In genomic region chr17:41785876-41786226, GRCh38 we compare ENCODE assay signal across 8 cellular contexts. TPM values are rescaled to one million over a fixed set of nuclear protein-coding genes. Genes with fewer than 3 reads are reported as not detected.
DNase-seq lines count a peak whose midpoint lies in the region; ATAC-seq and TF ChIP-seq lines count a peak whose summit lies in the region.

No MANE protein-coding gene starts in this region.

- CTCF ChIA-PET in activated naive CD4-positive, alpha-beta T cell treated with anti-CD3 and anti-CD28 coated beads for 36 hours (lab: Charles Lee): interaction anchor here (1.5 to 2.0 kb wide), 2 partner anchors 16 to 36 kb away, joined by 4 read pairs; no protein-coding TSS in a partner anchor

- H3K4me3 Mint-ChIP-seq in activated naive CD4-positive, alpha-beta T cell treated with anti-CD3 and anti-CD28 coated beads for 36 hours: peak overlapping the region; percentile 32
- H3K4me3 Mint-ChIP-seq in activated T-helper 17 cell treated with anti-CD3 and anti-CD28 coated beads, Interleukin-2, amount 50 U/mL, for 72 hours: peak overlapping the region; percentile 32
- H3K4me3 Mint-ChIP-seq in stimulated activated naive B cell treated with anti-CD40 and anti-IgM and Interleukin-4, amounts not matched to agents 10 μg/mL and 1 μg/mL and 100 μg/mL, for 72 hours: peak overlapping the region; percentile 77 to 80
- H3K4me3 Mint-ChIP-seq in HFFc6: no peak overlapping the region

- TF ChIP-seq CTCF in HFFc6 (IDR thresholded peaks at IDR 0.05): no peak

- peaks cover 22% of the 10 kb centered on the region for H3K4me1 Mint-ChIP-seq in activated naive CD4-positive, alpha-beta T cell treated with anti-CD3 and anti-CD28 coated beads for 36 hours (ENCODE audit: low read depth)
- no peaks in the 10 kb centered on the region for H3K4me1 Mint-ChIP-seq in activated T-helper 17 cell treated with anti-CD3 and anti-CD28 coated beads, Interleukin-2, amount 50 U/mL, for 72 hours
- peaks cover 39 to 59% of the 10 kb centered on the region in 2 donors for H3K4me1 Mint-ChIP-seq in stimulated activated naive B cell treated with anti-CD40 and anti-IgM and Interleukin-4, amounts not matched to agents 10 μg/mL and 1 μg/mL and 100 μg/mL, for 72 hours
- peaks cover 13% of the 10 kb centered on the region for H3K4me1 Mint-ChIP-seq in HFFc6 (ENCODE audit: low read depth)

- intact Hi-C loops in activated naive CD4-positive, alpha-beta T cell treated with anti-CD3 and anti-CD28 coated beads for 36 hours (cut with micrococcal nuclease): no loop called here

- ATAC-seq in activated T-helper 17 cell treated with anti-CD3 and anti-CD28 coated beads, Interleukin-2, amount 50 U/mL, for 72 hours (replicated peaks): no peak
- ATAC-seq in stimulated activated naive B cell treated with anti-CD40 and anti-IgM and Interleukin-4, amounts not matched to agents 10 μg/mL and 1 μg/mL and 100 μg/mL, for 72 hours (replicated peaks): peak; percentile 1

- H3K36me3 Mint-ChIP-seq in activated naive CD4-positive, alpha-beta T cell treated with anti-CD3 and anti-CD28 coated beads for 36 hours (ENCODE audit: low read depth): no peaks in the 10 kb centered on the region
- H3K36me3 Mint-ChIP-seq in activated T-helper 17 cell treated with anti-CD3 and anti-CD28 coated beads, Interleukin-2, amount 50 U/mL, for 72 hours (ENCODE audit: low read depth): no peaks in the 10 kb centered on the region
- H3K36me3 Mint-ChIP-seq in stimulated activated naive B cell treated with anti-CD40 and anti-IgM and Interleukin-4, amounts not matched to agents 10 μg/mL and 1 μg/mL and 100 μg/mL, for 72 hours: no peaks in the 10 kb centered on the region
- no peaks in the 10 kb centered on the region for H3K36me3 Mint-ChIP-seq in HFFc6 (ENCODE audit: low read depth)

- no peaks in the 10 kb centered on the region for H3K9me3 Mint-ChIP-seq in activated naive CD4-positive, alpha-beta T cell treated with anti-CD3 and anti-CD28 coated beads for 36 hours
- H3K9me3 Mint-ChIP-seq in activated T-helper 17 cell treated with anti-CD3 and anti-CD28 coated beads, Interleukin-2, amount 50 U/mL, for 72 hours: no peaks in the 10 kb centered on the region
- H3K9me3 Mint-ChIP-seq in stimulated activated naive B cell treated with anti-CD40 and anti-IgM and Interleukin-4, amounts not matched to agents 10 μg/mL and 1 μg/mL and 100 μg/mL, for 72 hours: no peaks in the 10 kb centered on the region
- no peaks in the 10 kb centered on the region for H3K9me3 Mint-ChIP-seq in HFFc6

- H3K27me3 ChIP-seq in iPS-15b (ENCODE audit: control insufficient read depth, insufficient read depth, low read length): peaks cover 11% of the 10 kb centered on the region

- peaks cover 15% of the 10 kb centered on the region for H3K4me1 ChIP-seq in iPS-15b (ENCODE audit: control insufficient read depth, insufficient read depth, low read length)

- no peak overlapping the region for H3K27ac Mint-ChIP-seq in activated naive CD4-positive, alpha-beta T cell treated with anti-CD3 and anti-CD28 coated beads for 36 hours
- H3K27ac Mint-ChIP-seq in activated T-helper 17 cell treated with anti-CD3 and anti-CD28 coated beads, Interleukin-2, amount 50 U/mL, for 72 hours: no peak overlapping the region
- no peak overlapping the region for H3K27ac Mint-ChIP-seq in stimulated activated naive B cell treated with anti-CD40 and anti-IgM and Interleukin-4, amounts not matched to agents 10 μg/mL and 1 μg/mL and 100 μg/mL, for 72 hours
- H3K27ac Mint-ChIP-seq in HFFc6: no peak overlapping the region

- H3K9me3 ChIP-seq in iPS-15b (ENCODE audit: control insufficient read depth, insufficient read depth, low read length): no peaks in the 10 kb centered on the region

- peak overlapping the region; percentile 60 for H3K9ac ChIP-seq in iPS-15b (ENCODE audit: low read depth, low read length)

- H3K4me3 ChIP-seq in iPS-15b (ENCODE audit: low read depth, low read length): peak overlapping the region; percentile 67

- DNase-seq in activated naive CD4-positive, alpha-beta T cell treated with anti-CD3 and anti-CD28 coated beads for 36 hours: no peak
- DNase-seq in activated naive CD4-positive, alpha-beta T cell treated with Interleukin-2 at 50 U/mL for 16 hours: no peak
- no peak for DNase-seq in stimulated activated naive B cell treated with anti-CD40 and anti-IgM and Interleukin-4, amounts not matched to agents 10 μg/mL and 1 μg/mL and 100 μg/mL, for 72 hours
- DNase-seq in HFFc6 (no peak), T-helper 9 cell (no peak)
- no peak for DNase-seq in activated CD4-positive, alpha-beta T cell treated with anti-CD3 and anti-CD28 coated beads for 4 hours

- H3K36me3 ChIP-seq in iPS-15b (ENCODE audit: control insufficient read depth, insufficient read depth, low read length): no peaks in the 10 kb centered on the region

- peaks cover 23% of the 10 kb centered on the region for H3K27me3 Mint-ChIP-seq in activated naive CD4-positive, alpha-beta T cell treated with anti-CD3 and anti-CD28 coated beads for 36 hours (ENCODE audit: low read depth)
- peaks cover 25% of the 10 kb centered on the region for H3K27me3 Mint-ChIP-seq in activated T-helper 17 cell treated with anti-CD3 and anti-CD28 coated beads, Interleukin-2, amount 50 U/mL, for 72 hours
- H3K27me3 Mint-ChIP-seq in stimulated activated naive B cell treated with anti-CD40 and anti-IgM and Interleukin-4, amounts not matched to agents 10 μg/mL and 1 μg/mL and 100 μg/mL, for 72 hours: no peaks in the 10 kb centered on the region
- peaks cover 26% of the 10 kb centered on the region for H3K27me3 Mint-ChIP-seq in HFFc6 (ENCODE audit: insufficient read depth)

RNA-seq across cellular contexts. Expression of gene JUP, which starts 0.7 kb away (rescaled TPM):
- under 1 TPM; 0.27 to 0.33 TPM for total RNA-seq in activated naive CD4-positive, alpha-beta T cell treated with anti-CD3 and anti-CD28 coated beads for 36 hours
- under 1 TPM; 0.32 to 0.45 TPM for total RNA-seq in activated T-helper 17 cell treated with anti-CD3 and anti-CD28 coated beads, Interleukin-2, amount 50 U/mL, for 72 hours
- 1 to 10 TPM; 1.5 to 9.1 (median 1.9) TPM for total RNA-seq in HFFc6 (2021; fragmentation: NEBNext Ultra II Directional; extraction: Animal tissue kit (Norgen Biotek cat#: 25700))

RNA-seq across cellular contexts. Expression of gene P3H4, which starts 25.9 kb away (rescaled TPM):
- total RNA-seq in activated naive CD4-positive, alpha-beta T cell treated with anti-CD3 and anti-CD28 coated beads for 36 hours: 1 to 10 TPM; 1.2 to 1.5 TPM
- total RNA-seq in activated T-helper 17 cell treated with anti-CD3 and anti-CD28 coated beads, Interleukin-2, amount 50 U/mL, for 72 hours: under 1 TPM; 0.64 to 0.89 TPM
- 10 to 100 TPM; 48.8 to 75.5 (median 50.3) TPM for total RNA-seq in HFFc6 (2021; fragmentation: NEBNext Ultra II Directional; extraction: Animal tissue kit (Norgen Biotek cat#: 25700))

RNA-seq across cellular contexts. Expression of gene FKBP10, which starts 27.0 kb away (rescaled TPM):
- total RNA-seq in activated naive CD4-positive, alpha-beta T cell treated with anti-CD3 and anti-CD28 coated beads for 36 hours: under 1 TPM in 1 of 2 experiments, not detected in 1; 0.36 TPM
- under 1 TPM; 0.09 to 0.37 TPM for total RNA-seq in activated T-helper 17 cell treated with anti-CD3 and anti-CD28 coated beads, Interleukin-2, amount 50 U/mL, for 72 hours
- total RNA-seq in HFFc6 (2021; fragmentation: NEBNext Ultra II Directional; extraction: Animal tissue kit (Norgen Biotek cat#: 25700)): 100 to 1,000 TPM; 417 to 500 (median 442) TPM

RNA-seq across cellular contexts. Expression of gene NT5C3B, which starts 50.2 kb away (rescaled TPM):
- total RNA-seq in activated naive CD4-positive, alpha-beta T cell treated with anti-CD3 and anti-CD28 coated beads for 36 hours: 10 to 100 TPM; 25.9 to 28.1 TPM
- total RNA-seq in activated T-helper 17 cell treated with anti-CD3 and anti-CD28 coated beads, Interleukin-2, amount 50 U/mL, for 72 hours: 10 to 100 TPM; 51.2 to 70.3 TPM
- 10 to 100 TPM; 33.9 to 55.2 (median 37.3) TPM for total RNA-seq in HFFc6 (2021; fragmentation: NEBNext Ultra II Directional; extraction: Animal tissue kit (Norgen Biotek cat#: 25700))

RNA-seq across cellular contexts. Expression of gene HAP1, which starts 51.4 kb away (rescaled TPM):
- not detected for total RNA-seq in activated naive CD4-positive, alpha-beta T cell treated with anti-CD3 and anti-CD28 coated beads for 36 hours
- under 1 TPM; 0.13 to 0.15 TPM for total RNA-seq in activated T-helper 17 cell treated with anti-CD3 and anti-CD28 coated beads, Interleukin-2, amount 50 U/mL, for 72 hours
- total RNA-seq in HFFc6 (2021; fragmentation: NEBNext Ultra II Directional; extraction: Animal tissue kit (Norgen Biotek cat#: 25700)): under 1 TPM in 2 of 6 experiments, not detected in 4; 0.09 to 0.12 TPM

Comparison
In these comparisons a context has a peak if more than half of its experiments do, and no peak if none do; other contexts are left out.
1. RNA of gene P3H4, which starts 25.9 kb away (total RNA-seq): 48.8 to 75.5 TPM in HFFc6; 1.2 to 1.5 TPM in activated naive CD4-positive, alpha-beta T cell treated with anti-CD3 and anti-CD28 coated beads for 36 hours and 0.64 to 0.89 TPM in activated T-helper 17 cell treated with anti-CD3 and anti-CD28 coated beads, Interleukin-2, amount 50 U/mL, for 72 hours; every median in the first group is over 10 times any median in the second.
2. RNA of gene FKBP10, which starts 27.0 kb away (total RNA-seq): 417 to 500 TPM in HFFc6; 0.09 to 0.37 TPM in activated T-helper 17 cell treated with anti-CD3 and anti-CD28 coated beads, Interleukin-2, amount 50 U/mL, for 72 hours and 0.36 TPM in activated naive CD4-positive, alpha-beta T cell treated with anti-CD3 and anti-CD28 coated beads for 36 hours; every median in the first group is over 100 times any median in the second.